11 cellular contexts compared by ENCODE assay signal in genomic region chr18:55250729-55251128, GRCh38.
DNase-seq lines count a peak whose midpoint lies in the region; ATAC-seq and TF ChIP-seq lines count a peak whose summit lies in the region.
"Had no signal": no experiment of that assay in that cellular context is flagged by ENCODE, and none has a peak within 500 bp of the region (broad histone marks: within the 10 kb centered on the region; RNA-seq: fewer than 3 reads in every experiment).

No MANE protein-coding gene starts in this region.

- no peaks in the 10 kb centered on the region for H3K9me3 ChIP-seq in osteoblast (ENCODE audit: low read depth, low read length)
- H3K9me3 ChIP-seq: colonic mucosa had no signal

- H3K4me3 Mint-ChIP-seq in activated CD4-positive, alpha-beta T cell treated with anti-CD3 and anti-CD28 coated beads for 36 hours: no peak overlapping the region
- peak overlapping the region; percentile 36 for H3K4me3 Mint-ChIP-seq in activated B cell treated with CpG ODN at 0.5 μM for 24 hours

- no peaks in the 10 kb centered on the region for H3K27me3 Mint-ChIP-seq in activated CD4-positive, alpha-beta T cell treated with anti-CD3 and anti-CD28 coated beads for 36 hours
- H3K27me3 Mint-ChIP-seq in activated B cell treated with CpG ODN at 0.5 μM for 24 hours: no peaks in the 10 kb centered on the region

- no peaks in the 10 kb centered on the region for H3K9me3 Mint-ChIP-seq in activated CD4-positive, alpha-beta T cell treated with anti-CD3 and anti-CD28 coated beads for 36 hours (ENCODE audit: low read depth)
- no peaks in the 10 kb centered on the region for H3K9me3 Mint-ChIP-seq in activated B cell treated with CpG ODN at 0.5 μM for 24 hours

- ATAC-seq in activated CD4-positive, alpha-beta T cell treated with anti-CD3 and anti-CD28 coated beads for 36 hours: peak; percentile 80
- ATAC-seq in HG02852 (IDR thresholded peaks at IDR 0.05; ENCODE audit: unreplicated experiment) (peak; percentile 47), activated B cell treated with CpG ODN at 0.5 μM for 24 hours (ENCODE audit: low read depth) (no peak)

- no peaks in the 10 kb centered on the region for H3K79me2 ChIP-seq in osteoblast (ENCODE audit: insufficient read depth, low read length)
- H3K79me2 ChIP-seq: parathyroid adenoma had no signal

- no peak overlapping the region for H2AFZ ChIP-seq in osteoblast (ENCODE audit: low read length)
- H2AFZ ChIP-seq: parathyroid adenoma had no signal

- peak overlapping the region; percentile 63 for H3K27ac ChIP-seq in osteoblast (ENCODE audit: low read depth, low read length)
- H3K27ac ChIP-seq: colonic mucosa, parathyroid adenoma had no signal

- peaks cover 44% of the 10 kb centered on the region for H3K4me1 ChIP-seq in osteoblast (ENCODE audit: insufficient read depth, low read length)
- H3K4me1 ChIP-seq: colonic mucosa had no signal

- no peaks in the 10 kb centered on the region for H3K36me3 Mint-ChIP-seq in activated CD4-positive, alpha-beta T cell treated with anti-CD3 and anti-CD28 coated beads for 36 hours (ENCODE audit: low read depth)
- peaks cover 81% of the 10 kb centered on the region for H3K36me3 Mint-ChIP-seq in activated B cell treated with CpG ODN at 0.5 μM for 24 hours (ENCODE audit: low read depth)

- peaks cover 10% of the 10 kb centered on the region for H3K4me1 Mint-ChIP-seq in activated CD4-positive, alpha-beta T cell treated with anti-CD3 and anti-CD28 coated beads for 36 hours
- peaks cover 75% of the 10 kb centered on the region for H3K4me1 Mint-ChIP-seq in activated B cell treated with CpG ODN at 0.5 μM for 24 hours

- H3K4me2 ChIP-seq in osteoblast (ENCODE audit: insufficient read depth, low read length): peak overlapping the region; percentile 60

- DNase-seq in activated CD4-positive, alpha-beta T cell treated with anti-CD3 and anti-CD28 coated beads for 36 hours: no peak
- no peak for DNase-seq in activated CD4-positive, alpha-beta T cell treated with anti-CD3 and anti-CD28 coated beads, Interleukin-2, amount 50 U/mL, for 1 hour
- no peak for DNase-seq in activated B cell treated with CpG ODN at 0.5 μM for 24 hours
- no peak for DNase-seq in osteoblast (ENCODE audit: insufficient read length, low spot score, missing footprints)
- DNase-seq in NCI-H128 (lab: John Stamatoyannopoulos, UW; ENCODE audit: unreplicated experiment): no peak
- no peak for DNase-seq in stimulated activated CD4-positive, alpha-beta T cell treated with anti-CD3 and anti-CD28 coated beads, Interleukin-2, amount 100 ng/mL, for 48 hours
- DNase-seq in OCI-M2 (lab: John Stamatoyannopoulos, UW; ENCODE audit: unreplicated experiment): no peak
- DNase-seq: colonic mucosa, HCEC 1CT had no signal

- CTCF ChIA-PET in activated CD4-positive, alpha-beta T cell treated with anti-CD3 and anti-CD28 coated beads for 36 hours (lab: Charles Lee): interaction anchor here (1.0 kb wide), 1 partner anchor 16 kb away, joined by 3 read pairs; no protein-coding TSS in a partner anchor
- CTCF ChIA-PET in activated B cell treated with CpG ODN at 0.5 μM for 24 hours (lab: Charles Lee): interaction anchor here (0.9 to 3.4 kb wide), 3 partner anchors 13 to 94 kb away, joined by 3 to 17 read pairs (median 3); no protein-coding TSS in a partner anchor

- intact Hi-C loops in activated CD4-positive, alpha-beta T cell treated with anti-CD3 and anti-CD28 coated beads for 36 hours (cut with DNase I, micrococcal nuclease): no loop called here
- intact Hi-C loops in activated B cell treated with CpG ODN at 0.5 μM for 24 hours (cut with micrococcal nuclease): no loop called here

- peak overlapping the region; percentile 2 for H3K4me3 ChIP-seq in osteoblast (ENCODE audit: insufficient read depth, low read length)
- H3K4me3 ChIP-seq: colonic mucosa had no signal

- no peaks in the 10 kb centered on the region for H4K20me1 ChIP-seq in osteoblast (ENCODE audit: insufficient read depth, low read length)

- H3K27me3 ChIP-seq in osteoblast (ENCODE audit: insufficient read depth, low read length): no peaks in the 10 kb centered on the region
- H3K27me3 ChIP-seq: colonic mucosa had no signal

- TF ChIP-seq CTCF in activated B cell treated with CpG ODN at 0.5 μM for 24 hours (IDR thresholded peaks at IDR 0.05) (no peak), osteoblast (IDR thresholded peaks at IDR 0.05; ENCODE audit: extremely low read depth, low read depth, low read length) (no peak)

- POLR2A ChIA-PET in activated CD4-positive, alpha-beta T cell treated with anti-CD3 and anti-CD28 coated beads for 36 hours (lab: Charles Lee): interaction anchor here (0.6 kb wide), 1 partner anchor 1077 kb away, joined by 6 read pairs; no protein-coding TSS in a partner anchor
- POLR2A ChIA-PET in activated B cell treated with CpG ODN at 0.5 μM for 24 hours (lab: Charles Lee): interaction anchor here (1.0 to 2.4 kb wide), 7 partner anchors 9 to 181 kb away, joined by 3 to 21 read pairs (median 4); no protein-coding TSS in a partner anchor

- H3K36me3 ChIP-seq in osteoblast (ENCODE audit: insufficient read depth, low read length): peaks cover 17% of the 10 kb centered on the region
- H3K36me3 ChIP-seq: colonic mucosa had no signal

- H3K27ac Mint-ChIP-seq in activated CD4-positive, alpha-beta T cell treated with anti-CD3 and anti-CD28 coated beads for 36 hours: no peak overlapping the region
- peak overlapping the region; percentile 79 for H3K27ac Mint-ChIP-seq in activated B cell treated with CpG ODN at 0.5 μM for 24 hours
